In genomic region chr5:52853573-52854163, GRCh38 we compare ENCODE assay signal across 1 cellular context.
TF ChIP-seq lines count a peak whose summit lies in the region.

No MANE protein-coding gene starts in this region.

TF ChIP-seq in IMR-90, 13 proteins besides CTCF, POLR2A, EP300 and RAD21:
- TF ChIP-seq USF2 (IDR thresholded peaks at IDR 0.05; ENCODE audit: low read depth, low read length) (no peak), ELK1 (IDR thresholded peaks at IDR 0.05; ENCODE audit: borderline replicate concordance, low read depth, low read length) (no peak), NFE2L2 (IDR thresholded peaks at IDR 0.05; ENCODE audit: low read depth, low read length) (no peak), CHD1 (IDR thresholded peaks at IDR 0.05; ENCODE audit: low read depth, low read length) (no peak), MAFK (IDR thresholded peaks at IDR 0.05; ENCODE audit: low read depth, low read length) (no peak), BHLHE40 (IDR thresholded peaks at IDR 0.05; ENCODE audit: low read depth, low read length) (no peak), SMC3 (IDR thresholded peaks at IDR 0.05; ENCODE audit: low read depth, low read length) (no peak), RCOR1 (IDR thresholded peaks at IDR 0.05; ENCODE audit: insufficient replicate concordance, low read length) (no peak), MXI1 (IDR thresholded peaks at IDR 0.05; ENCODE audit: borderline replicate concordance, low read depth, low read length) (no peak), FOS (IDR thresholded peaks at IDR 0.05; ENCODE audit: low read depth, low read length) (no peak), RFX5 (IDR thresholded peaks at IDR 0.05; ENCODE audit: low read depth, low read length) (no peak), MAZ (IDR thresholded peaks at IDR 0.05; ENCODE audit: borderline replicate concordance, low read depth, low read length) (no peak), CEBPB (IDR thresholded peaks at IDR 0.05; ENCODE audit: low read depth, low read length) (no peak)
